ENCODE assay signal across 18 cellular contexts in genomic region chrX:132505116-132505515, GRCh38. TPM values are rescaled to one million over a fixed set of nuclear protein-coding genes. Genes with fewer than 3 reads are reported as not detected.
DNase-seq lines count a peak whose midpoint lies in the region; ATAC-seq and TF ChIP-seq lines count a peak whose summit lies in the region.
"Had no signal": no experiment of that assay in that cellular context is flagged by ENCODE, and none has a peak within 500 bp of the region (broad histone marks: within the 10 kb centered on the region; RNA-seq: fewer than 3 reads in every experiment).

No MANE protein-coding gene starts in this region.

- H3K4me3 ChIP-seq in fibroblast of pulmonary artery (replicated peaks; ENCODE audit: low read depth, low read length), result no peak overlapping the region

- TF ChIP-seq CTCF in fibroblast of pulmonary artery (IDR thresholded peaks at IDR 0.05; ENCODE audit: low read length, missing control alignments), result no peak

- intact Hi-C loops in sciatic nerve (cut with DNase I), result no loop called here

- DNase-seq in GM03348 (ENCODE audit: low spot score), result peak; percentile 4
- DNase-seq in amniotic epithelial cell (ENCODE audit: low read depth), result peak; percentile 72
- peak; percentile 22 for DNase-seq in fibroblast of pulmonary artery (ENCODE audit: low read depth)
- no peak for DNase-seq in sciatic nerve (ENCODE audit: low spot score)
- no peak for DNase-seq in NCI-H2171 treated with DMSO at 0.1 percent for 48 hours (lab: John Stamatoyannopoulos, UW)
- DNase-seq: activated CD4-positive, alpha-beta T cell treated with anti-CD3 and anti-CD28 coated beads for 36 hours; CD8-positive, alpha-beta memory T cell; DMS79; naive thymus-derived CD8-positive, alpha-beta T cell; NCI-H1092; NCI-H2081; NCI-H510A; stimulated activated CD8-positive, alpha-beta memory T cell treated with anti-CD3 and anti-CD28 coated beads, Interleukin-4, amount 100 ng/mL, for 48 hours; substantia nigra had no signal

- ATAC-seq in sciatic nerve (peak; percentile 90), GM19023 (IDR thresholded peaks at IDR 0.05; ENCODE audit: unreplicated experiment) (no peak), HG03521 (IDR thresholded peaks at IDR 0.05; ENCODE audit: unreplicated experiment) (no peak), HG02938 (IDR thresholded peaks at IDR 0.05; ENCODE audit: unreplicated experiment) (no peak)
- ATAC-seq: activated CD4-positive, alpha-beta T cell treated with anti-CD3 and anti-CD28 coated beads for 36 hours; esophagus mucosa; naive thymus-derived CD8-positive, alpha-beta T cell had no signal

RNA-seq across cellular contexts. Expression of gene MBNL3, which starts 16.3 kb away (rescaled TPM):
- total RNA-seq in sciatic nerve, result 22.6 TPM

Comparison
In these comparisons a context has a peak if more than half of its experiments do, and no peak if none do; other contexts are left out.
1. DNase-seq: peak in GM03348 (single experiment), amniotic epithelial cell (single experiment) and fibroblast of pulmonary artery (single experiment); none in sciatic nerve (single experiment) and NCI-H2171 treated with DMSO at 0.1 percent for 48 hours (single experiment).